In the genomic region with DNA sequence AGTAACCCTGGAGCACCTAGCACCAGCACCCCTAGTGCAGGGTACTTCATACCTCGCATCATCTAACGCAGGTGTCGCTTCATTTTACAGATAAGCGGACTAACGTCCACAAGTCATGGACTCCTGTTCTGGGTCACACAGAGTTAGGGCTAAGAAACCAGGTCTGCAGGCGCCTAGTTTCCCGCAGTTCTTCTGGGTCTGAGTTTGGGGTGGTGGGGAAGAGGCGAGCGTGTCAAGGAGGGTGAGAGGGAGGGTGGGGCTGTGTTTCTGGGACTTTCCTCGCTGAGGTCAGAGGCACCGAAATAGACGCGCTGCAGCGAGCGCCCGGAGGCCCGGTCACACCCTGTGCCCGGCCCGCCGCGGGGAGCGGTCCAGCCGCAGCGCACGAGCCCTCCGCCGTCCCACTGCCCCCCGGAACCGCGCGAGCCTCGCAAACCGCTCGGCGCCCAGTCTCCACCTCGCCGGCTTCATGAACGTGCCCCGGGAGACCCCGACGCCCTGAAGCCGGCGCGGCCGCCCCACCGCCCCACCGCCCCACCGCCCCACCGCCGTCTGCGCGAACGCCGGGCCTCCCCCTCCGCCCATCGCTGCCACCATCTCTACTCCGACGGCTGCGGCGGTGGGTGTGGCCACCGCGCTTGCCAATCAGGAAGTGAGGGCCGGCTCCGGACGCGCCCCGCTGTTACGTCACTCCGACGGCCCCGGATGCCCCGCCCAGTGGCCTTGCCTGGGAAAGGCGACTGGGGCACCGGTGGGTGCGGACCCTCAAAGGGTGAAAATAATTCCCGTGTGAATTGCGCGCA, we compare ENCODE assay signal across 1 cellular context.
TF ChIP-seq lines count a peak whose summit lies in the region.

No MANE protein-coding gene starts in this region.

TF ChIP-seq in HepG2, 621 proteins besides CTCF, POLR2A, EP300 and RAD21 (continued from another document):
- TF ChIP-seq, protein P1, sequence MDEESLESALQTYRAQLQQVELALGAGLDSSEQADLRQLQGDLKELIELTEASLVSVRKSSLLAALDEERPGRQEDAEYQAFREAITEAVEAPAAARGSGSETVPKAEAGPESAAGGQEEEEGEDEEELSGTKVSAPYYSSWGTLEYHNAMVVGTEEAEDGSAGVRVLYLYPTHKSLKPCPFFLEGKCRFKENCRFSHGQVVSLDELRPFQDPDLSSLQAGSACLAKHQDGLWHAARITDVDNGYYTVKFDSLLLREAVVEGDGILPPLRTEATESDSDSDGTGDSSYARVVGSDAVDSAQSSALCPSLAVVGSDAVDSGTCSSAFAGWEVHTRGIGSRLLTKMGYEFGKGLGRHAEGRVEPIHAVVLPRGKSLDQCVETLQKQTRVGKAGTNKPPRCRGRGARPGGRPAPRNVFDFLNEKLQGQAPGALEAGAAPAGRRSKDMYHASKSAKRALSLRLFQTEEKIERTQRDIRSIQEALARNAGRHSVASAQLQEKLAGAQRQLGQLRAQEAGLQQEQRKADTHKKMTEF (CRISPR knock-in tag; IDR thresholded peaks at IDR 0.05) = 0 out of 2 replicates have a peak, but pooled peaks have one; percentile 12
- TF ChIP-seq DNMT3B (CRISPR knock-in tag; conservative IDR thresholded peaks at IDR 0.05) (no peak), ZIK1 (CRISPR knock-in tag; IDR thresholded peaks at IDR 0.05; ENCODE audit: borderline replicate concordance, low read depth) (no peak), ZSCAN31 (CRISPR knock-in tag; IDR thresholded peaks at IDR 0.05; ENCODE audit: low read depth) (no peak), ZNF816 (CRISPR knock-in tag; IDR thresholded peaks at IDR 0.05; ENCODE audit: borderline replicate concordance) (no peak), KDM3A (CRISPR knock-in tag; IDR thresholded peaks at IDR 0.05; ENCODE audit: low read depth) (no peak), MTF2 (CRISPR knock-in tag; IDR thresholded peaks at IDR 0.05; ENCODE audit: borderline replicate concordance) (no peak), NFYB (CRISPR knock-in tag; IDR thresholded peaks at IDR 0.05) (peak; percentile 71), GFI1 (CRISPR knock-in tag; IDR thresholded peaks at IDR 0.05; ENCODE audit: borderline replicate concordance) (no peak), ZNF777 (CRISPR knock-in tag; IDR thresholded peaks at IDR 0.05) (peak; percentile 93), ZMYM4 (CRISPR knock-in tag; IDR thresholded peaks at IDR 0.05) (0 out of 2 replicates have a peak, but pooled peaks have one; percentile 38), RBFOX2 (IDR thresholded peaks at IDR 0.05; ENCODE audit: low read depth, low read length) (peak; percentile 62), ZNF850 (CRISPR knock-in tag; conservative IDR thresholded peaks at IDR 0.05) (no peak), REXO4 (CRISPR knock-in tag; IDR thresholded peaks at IDR 0.05; ENCODE audit: borderline replicate concordance) (no peak), SAP130 (CRISPR knock-in tag; IDR thresholded peaks at IDR 0.05; ENCODE audit: low read depth) (peak; percentile 42; the same call in 1 of the 2 replicates), ZNF329 (CRISPR knock-in tag; IDR thresholded peaks at IDR 0.05; ENCODE audit: low read depth) (no peak), CEBPB (IDR thresholded peaks at IDR 0.05; ENCODE audit: borderline replicate concordance, low read depth, low read length) (peak; percentile 67; the same call in 1 of the 2 replicates), GABPB1 (CRISPR knock-in tag; IDR thresholded peaks at IDR 0.05) (peak; percentile 78), ZSCAN21 (CRISPR knock-in tag; IDR thresholded peaks at IDR 0.05; ENCODE audit: borderline replicate concordance) (peak; percentile 100), SP1 (IDR thresholded peaks at IDR 0.05) (no peak), SP1 (CRISPR knock-in tag; IDR thresholded peaks at IDR 0.05) (peak; percentile 71), TGIF2 (CRISPR knock-in tag; IDR thresholded peaks at IDR 0.05) (no peak), SPEN (CRISPR knock-in tag; IDR thresholded peaks at IDR 0.05; ENCODE audit: low read depth) (peak; percentile 54; the same call in 1 of the 2 replicates), CREM (IDR thresholded peaks at IDR 0.05) (peak; percentile 42), CREM (CRISPR knock-in tag; IDR thresholded peaks at IDR 0.05) (peak; percentile 36; the same call in 1 of the 2 replicates), BRCA1 (CRISPR knock-in tag; IDR thresholded peaks at IDR 0.05) (no peak)
- TF ChIP-seq, protein P2, sequence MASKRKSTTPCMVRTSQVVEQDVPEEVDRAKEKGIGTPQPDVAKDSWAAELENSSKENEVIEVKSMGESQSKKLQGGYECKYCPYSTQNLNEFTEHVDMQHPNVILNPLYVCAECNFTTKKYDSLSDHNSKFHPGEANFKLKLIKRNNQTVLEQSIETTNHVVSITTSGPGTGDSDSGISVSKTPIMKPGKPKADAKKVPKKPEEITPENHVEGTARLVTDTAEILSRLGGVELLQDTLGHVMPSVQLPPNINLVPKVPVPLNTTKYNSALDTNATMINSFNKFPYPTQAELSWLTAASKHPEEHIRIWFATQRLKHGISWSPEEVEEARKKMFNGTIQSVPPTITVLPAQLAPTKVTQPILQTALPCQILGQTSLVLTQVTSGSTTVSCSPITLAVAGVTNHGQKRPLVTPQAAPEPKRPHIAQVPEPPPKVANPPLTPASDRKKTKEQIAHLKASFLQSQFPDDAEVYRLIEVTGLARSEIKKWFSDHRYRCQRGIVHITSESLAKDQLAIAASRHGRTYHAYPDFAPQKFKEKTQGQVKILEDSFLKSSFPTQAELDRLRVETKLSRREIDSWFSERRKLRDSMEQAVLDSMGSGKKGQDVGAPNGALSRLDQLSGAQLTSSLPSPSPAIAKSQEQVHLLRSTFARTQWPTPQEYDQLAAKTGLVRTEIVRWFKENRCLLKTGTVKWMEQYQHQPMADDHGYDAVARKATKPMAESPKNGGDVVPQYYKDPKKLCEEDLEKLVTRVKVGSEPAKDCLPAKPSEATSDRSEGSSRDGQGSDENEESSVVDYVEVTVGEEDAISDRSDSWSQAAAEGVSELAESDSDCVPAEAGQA (IDR thresholded peaks at IDR 0.05; ENCODE audit: low read depth) = peak; percentile 77; the same call in 1 of the 2 replicates
- TF ChIP-seq, protein P2 (CRISPR knock-in tag; IDR thresholded peaks at IDR 0.05; ENCODE audit: borderline replicate concordance) = no peak
- TF ChIP-seq, protein P3, sequence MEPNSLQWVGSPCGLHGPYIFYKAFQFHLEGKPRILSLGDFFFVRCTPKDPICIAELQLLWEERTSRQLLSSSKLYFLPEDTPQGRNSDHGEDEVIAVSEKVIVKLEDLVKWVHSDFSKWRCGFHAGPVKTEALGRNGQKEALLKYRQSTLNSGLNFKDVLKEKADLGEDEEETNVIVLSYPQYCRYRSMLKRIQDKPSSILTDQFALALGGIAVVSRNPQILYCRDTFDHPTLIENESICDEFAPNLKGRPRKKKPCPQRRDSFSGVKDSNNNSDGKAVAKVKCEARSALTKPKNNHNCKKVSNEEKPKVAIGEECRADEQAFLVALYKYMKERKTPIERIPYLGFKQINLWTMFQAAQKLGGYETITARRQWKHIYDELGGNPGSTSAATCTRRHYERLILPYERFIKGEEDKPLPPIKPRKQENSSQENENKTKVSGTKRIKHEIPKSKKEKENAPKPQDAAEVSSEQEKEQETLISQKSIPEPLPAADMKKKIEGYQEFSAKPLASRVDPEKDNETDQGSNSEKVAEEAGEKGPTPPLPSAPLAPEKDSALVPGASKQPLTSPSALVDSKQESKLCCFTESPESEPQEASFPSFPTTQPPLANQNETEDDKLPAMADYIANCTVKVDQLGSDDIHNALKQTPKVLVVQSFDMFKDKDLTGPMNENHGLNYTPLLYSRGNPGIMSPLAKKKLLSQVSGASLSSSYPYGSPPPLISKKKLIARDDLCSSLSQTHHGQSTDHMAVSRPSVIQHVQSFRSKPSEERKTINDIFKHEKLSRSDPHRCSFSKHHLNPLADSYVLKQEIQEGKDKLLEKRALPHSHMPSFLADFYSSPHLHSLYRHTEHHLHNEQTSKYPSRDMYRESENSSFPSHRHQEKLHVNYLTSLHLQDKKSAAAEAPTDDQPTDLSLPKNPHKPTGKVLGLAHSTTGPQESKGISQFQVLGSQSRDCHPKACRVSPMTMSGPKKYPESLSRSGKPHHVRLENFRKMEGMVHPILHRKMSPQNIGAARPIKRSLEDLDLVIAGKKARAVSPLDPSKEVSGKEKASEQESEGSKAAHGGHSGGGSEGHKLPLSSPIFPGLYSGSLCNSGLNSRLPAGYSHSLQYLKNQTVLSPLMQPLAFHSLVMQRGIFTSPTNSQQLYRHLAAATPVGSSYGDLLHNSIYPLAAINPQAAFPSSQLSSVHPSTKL (CRISPR knock-in tag; IDR thresholded peaks at IDR 0.05) = 0 out of 2 replicates have a peak, but pooled peaks have one; percentile 19
- TF ChIP-seq, protein P4, sequence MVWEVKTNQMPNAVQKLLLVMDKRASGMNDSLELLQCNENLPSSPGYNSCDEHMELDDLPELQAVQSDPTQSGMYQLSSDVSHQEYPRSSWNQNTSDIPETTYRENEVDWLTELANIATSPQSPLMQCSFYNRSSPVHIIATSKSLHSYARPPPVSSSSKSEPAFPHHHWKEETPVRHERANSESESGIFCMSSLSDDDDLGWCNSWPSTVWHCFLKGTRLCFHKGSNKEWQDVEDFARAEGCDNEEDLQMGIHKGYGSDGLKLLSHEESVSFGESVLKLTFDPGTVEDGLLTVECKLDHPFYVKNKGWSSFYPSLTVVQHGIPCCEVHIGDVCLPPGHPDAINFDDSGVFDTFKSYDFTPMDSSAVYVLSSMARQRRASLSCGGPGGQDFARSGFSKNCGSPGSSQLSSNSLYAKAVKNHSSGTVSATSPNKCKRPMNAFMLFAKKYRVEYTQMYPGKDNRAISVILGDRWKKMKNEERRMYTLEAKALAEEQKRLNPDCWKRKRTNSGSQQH (CRISPR knock-in tag; IDR thresholded peaks at IDR 0.05; ENCODE audit: low read depth) = no peak
TF ChIP-seq in HepG2: peak in this region for 40.
